ENCODE assay signal across 19 cellular contexts in genomic region chr18:62105373-62105772, GRCh38.
DNase-seq lines count a peak whose midpoint lies in the region; ATAC-seq and TF ChIP-seq lines count a peak whose summit lies in the region.
"Had no signal": no experiment of that assay in that cellular context is flagged by ENCODE, and none has a peak within 500 bp of the region (broad histone marks: within the 10 kb centered on the region; RNA-seq: fewer than 3 reads in every experiment).

No MANE protein-coding gene starts in this region.

- H3K27ac ChIP-seq in brain microvascular endothelial cell (peak overlapping the region; percentile 31), neural progenitor cell (no peak overlapping the region)

- no peaks in the 10 kb centered on the region for H3K9me3 Mint-ChIP-seq in neural progenitor cell
- H3K9me3 Mint-ChIP-seq in WTC11, result no peaks in the 10 kb centered on the region
- H3K9me3 Mint-ChIP-seq: CD14-positive monocyte had no signal

- CTCF ChIA-PET in WTC11 (lab: Charles Lee), result no interaction called here

- H3K4me2 ChIP-seq in neural progenitor cell, result no peak overlapping the region

- no peak overlapping the region for H3K27ac Mint-ChIP-seq in neural progenitor cell
- no peak overlapping the region for H3K27ac Mint-ChIP-seq in WTC11
- H3K27ac Mint-ChIP-seq: CD14-positive monocyte had no signal

- H3K4me1 Mint-ChIP-seq in neural progenitor cell (no peaks in the 10 kb centered on the region), WTC11 (peaks cover 8% of the 10 kb centered on the region)
- H3K4me1 Mint-ChIP-seq: CD14-positive monocyte had no signal

- no peak overlapping the region for H3K4me3 ChIP-seq in MG63
- H3K4me3 ChIP-seq in brain microvascular endothelial cell (ENCODE audit: low read depth, low read length), result no peak overlapping the region
- no peak overlapping the region for H3K4me3 ChIP-seq in fibroblast of mammary gland (ENCODE audit: control insufficient read depth, low read depth, low read length)
- H3K4me3 ChIP-seq in neural progenitor cell, result no peak overlapping the region
- H3K4me3 ChIP-seq: K562 had no signal

- no peaks in the 10 kb centered on the region for H3K36me3 ChIP-seq in MG63
- no peaks in the 10 kb centered on the region for H3K36me3 ChIP-seq in brain microvascular endothelial cell (replicated peaks)
- no peaks in the 10 kb centered on the region for H3K36me3 ChIP-seq in neural progenitor cell

- POLR2A ChIA-PET in WTC11 (lab: Charles Lee), result no interaction called here

- H3K9ac ChIP-seq in neural progenitor cell, result no peak overlapping the region

- no peaks in the 10 kb centered on the region for H3K27me3 Mint-ChIP-seq in neural progenitor cell (ENCODE audit: insufficient read depth, low read depth)
- no peaks in the 10 kb centered on the region for H3K27me3 Mint-ChIP-seq in WTC11 (ENCODE audit: low read depth)

- ATAC-seq in HG03432 (IDR thresholded peaks at IDR 0.05; ENCODE audit: unreplicated experiment) (no peak), WTC11 (no peak)
- ATAC-seq: HCT116, K562 had no signal

- TF ChIP-seq CTCF in brain microvascular endothelial cell (IDR thresholded peaks at IDR 0.05; ENCODE audit: low read depth, low read length, missing control alignments) (no peak), fibroblast of mammary gland (conservative IDR thresholded peaks at IDR 0.05; ENCODE audit: control insufficient read depth, insufficient read depth, low read depth, low read length) (no peak), neural progenitor cell (IDR thresholded peaks at IDR 0.05) (no peak), WTC11 (IDR thresholded peaks at IDR 0.05) (no peak)

- no peak overlapping the region for H2AFZ ChIP-seq in neural progenitor cell (replicated peaks)

- no peaks in the 10 kb centered on the region for H3K4me1 ChIP-seq in neural progenitor cell

- peaks cover 1% of the 10 kb centered on the region for H4K20me1 ChIP-seq in neural progenitor cell (ENCODE audit: low read depth)

- H3K79me2 ChIP-seq in neural progenitor cell (ENCODE audit: low read depth), result no peaks in the 10 kb centered on the region

- DNase-seq in MG63 (peak; percentile 3), brain microvascular endothelial cell (peak; percentile 74), fibroblast of mammary gland (ENCODE audit: low read depth) (peak; percentile 27), non-pigmented ciliary epithelial cell (ENCODE audit: low read depth) (peak; percentile 36), amygdala (lab: John Stamatoyannopoulos, UW) (no peak), neural progenitor cell (ENCODE audit: low spot score) (no peak), WTC11 (ENCODE audit: low spot score) (no peak)
- DNase-seq: AML-193, DMS 273 treated with DMSO at 0.1 percent for 48 hours, NCI-H1436, NCI-H2029 treated with DMSO at 0.1 percent for 48 hours, NCI-H2171 treated with DMSO at 0.1 percent for 48 hours, NCI-H748 treated with DMSO at 0.1 percent for 48 hours, RPMI8226, SIG-M5 had no signal

- peaks cover 3% of the 10 kb centered on the region for H3F3A ChIP-seq in neural progenitor cell (ENCODE audit: low read depth)

- H3K9me3 ChIP-seq in MG63 (no peaks in the 10 kb centered on the region), neural progenitor cell (ENCODE audit: low read depth) (no peaks in the 10 kb centered on the region)

- H3K4me3 Mint-ChIP-seq in neural progenitor cell, result no peak overlapping the region
- H3K4me3 Mint-ChIP-seq in WTC11, result no peak overlapping the region
- H3K4me3 Mint-ChIP-seq: CD14-positive monocyte had no signal

- H3K36me3 Mint-ChIP-seq in neural progenitor cell (peaks cover 4% of the 10 kb centered on the region), WTC11 (peaks cover 4% of the 10 kb centered on the region; the same call in 1 of the 2 replicates)

- H3K27me3 ChIP-seq in MG63 (no peaks in the 10 kb centered on the region), brain microvascular endothelial cell (replicated peaks) (no peaks in the 10 kb centered on the region), neural progenitor cell (no peaks in the 10 kb centered on the region)

- in situ Hi-C loops in brain microvascular endothelial cell (cut with HindIII; ENCODE audit: low pct_ligation_motif_present, low sequenced_read_pairs), result no loop called here

TF ChIP-seq in WTC11, 78 proteins besides CTCF, POLR2A, EP300 and RAD21:
- TF ChIP-seq KAT7 (CRISPR knock-in tag; IDR thresholded peaks at IDR 0.05; ENCODE audit: borderline replicate concordance) (no peak), ZNF121 (CRISPR knock-in tag; IDR thresholded peaks at IDR 0.05) (no peak), SP1 (CRISPR knock-in tag; conservative IDR thresholded peaks at IDR 0.05) (no peak), FOXP4 (CRISPR knock-in tag; IDR thresholded peaks at IDR 0.05) (no peak), ESRRA (CRISPR knock-in tag; IDR thresholded peaks at IDR 0.05; ENCODE audit: borderline replicate concordance) (no peak), GABPB1 (CRISPR knock-in tag; IDR thresholded peaks at IDR 0.05) (no peak), USF2 (CRISPR knock-in tag; IDR thresholded peaks at IDR 0.05) (no peak), TEAD1 (CRISPR knock-in tag; IDR thresholded peaks at IDR 0.05) (no peak), NFYB (CRISPR knock-in tag; conservative IDR thresholded peaks at IDR 0.05; ENCODE audit: low read depth) (no peak), FOXP1 (CRISPR knock-in tag; IDR thresholded peaks at IDR 0.05; ENCODE audit: borderline replicate concordance) (no peak), TP53 (CRISPR knock-in tag; IDR thresholded peaks at IDR 0.05) (no peak)
- TF ChIP-seq, protein P1, sequence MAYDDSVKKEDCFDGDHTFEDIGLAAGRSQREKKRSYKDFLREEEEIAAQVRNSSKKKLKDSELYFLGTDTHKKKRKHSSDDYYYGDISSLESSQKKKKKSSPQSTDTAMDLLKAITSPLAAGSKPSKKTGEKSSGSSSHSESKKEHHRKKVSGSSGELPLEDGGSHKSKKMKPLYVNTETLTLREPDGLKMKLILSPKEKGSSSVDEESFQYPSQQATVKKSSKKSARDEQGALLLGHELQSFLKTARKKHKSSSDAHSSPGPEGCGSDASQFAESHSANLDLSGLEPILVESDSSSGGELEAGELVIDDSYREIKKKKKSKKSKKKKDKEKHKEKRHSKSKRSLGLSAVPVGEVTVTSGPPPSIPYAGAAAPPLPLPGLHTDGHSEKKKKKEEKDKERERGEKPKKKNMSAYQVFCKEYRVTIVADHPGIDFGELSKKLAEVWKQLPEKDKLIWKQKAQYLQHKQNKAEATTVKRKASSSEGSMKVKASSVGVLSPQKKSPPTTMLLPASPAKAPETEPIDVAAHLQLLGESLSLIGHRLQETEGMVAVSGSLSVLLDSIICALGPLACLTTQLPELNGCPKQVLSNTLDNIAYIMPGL (CRISPR knock-in tag; IDR thresholded peaks at IDR 0.05), result no peak
- TF ChIP-seq, protein P2, sequence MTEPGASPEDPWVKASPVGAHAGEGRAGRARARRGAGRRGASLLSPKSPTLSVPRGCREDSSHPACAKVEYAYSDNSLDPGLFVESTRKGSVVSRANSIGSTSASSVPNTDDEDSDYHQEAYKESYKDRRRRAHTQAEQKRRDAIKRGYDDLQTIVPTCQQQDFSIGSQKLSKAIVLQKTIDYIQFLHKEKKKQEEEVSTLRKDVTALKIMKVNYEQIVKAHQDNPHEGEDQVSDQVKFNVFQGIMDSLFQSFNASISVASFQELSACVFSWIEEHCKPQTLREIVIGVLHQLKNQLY (CRISPR knock-in tag; IDR thresholded peaks at IDR 0.05), result no peak
- TF ChIP-seq, protein P3, sequence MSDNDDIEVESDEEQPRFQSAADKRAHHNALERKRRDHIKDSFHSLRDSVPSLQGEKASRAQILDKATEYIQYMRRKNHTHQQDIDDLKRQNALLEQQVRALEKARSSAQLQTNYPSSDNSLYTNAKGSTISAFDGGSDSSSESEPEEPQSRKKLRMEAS (CRISPR knock-in tag; IDR thresholded peaks at IDR 0.05), result no peak

Comparison
In these comparisons a context has a peak if more than half of its experiments do, and no peak if none do; other contexts are left out.
1. DNase-seq: peak in MG63 (single experiment), brain microvascular endothelial cell (single experiment), fibroblast of mammary gland (single experiment) and non-pigmented ciliary epithelial cell (single experiment); none in amygdala (0 of 56), neural progenitor cell (single experiment) and WTC11 (single experiment).